Comparison of ENCODE assay signal across 9 cellular contexts in genomic region chr2:46988733-46989481, GRCh38. TPM values are rescaled to one million over a fixed set of nuclear protein-coding genes. Genes with fewer than 3 reads are reported as not detected.
DNase-seq lines count a peak whose midpoint lies in the region; ATAC-seq and TF ChIP-seq lines count a peak whose summit lies in the region.
"Had no signal": no experiment of that assay in that cellular context is flagged by ENCODE, and none has a peak within 500 bp of the region (broad histone marks: within the 10 kb centered on the region; RNA-seq: fewer than 3 reads in every experiment).

No MANE protein-coding gene starts in this region.

- WGBS in GM23248 (ENCODE audit: low coverage in 1 of 2, low lambda C conversion rate in 2 of 2, missing lambda C conversion rate in 2 of 2), 2 experiments = 52 to 65% methylated on average over 9 to 10 of the region's 10 CpGs
- 45 to 56% (median 49%) methylated on average over 10 of the region's 10 CpGs for WGBS in heart left ventricle, 4 donors
- WGBS in psoas muscle, 3 donors = 21 to 36% (median 24%) methylated on average over 10 of the region's 10 CpGs

- ATAC-seq in heart left ventricle (peak; percentile 8 to 32 (median 26)), psoas muscle (peak in 3 of 4 donors; percentile 18 to 45 (median 23)), foreskin keratinocyte (no peak)
- no peak for ATAC-seq in stimulated activated naive B cell treated with anti-CD40 and anti-IgM and Interleukin-4, amounts not matched to agents 10 μg/mL and 1 μg/mL and 100 μg/mL, for 72 hours (replicated peaks)

- H3K9me3 ChIP-seq in GM23248 (ENCODE audit: low read depth) (no peaks in the 10 kb centered on the region), WERI-Rb-1 (ENCODE audit: severe bottlenecking) (no peaks in the 10 kb centered on the region), heart left ventricle (no peaks in the 10 kb centered on the region), psoas muscle (no peaks in the 10 kb centered on the region)

- H3K4me1 Mint-ChIP-seq in stimulated activated naive B cell treated with anti-CD40 and anti-IgM and Interleukin-4, amounts not matched to agents 10 μg/mL and 1 μg/mL and 100 μg/mL, for 72 hours = peaks cover 43 to 52% of the 10 kb centered on the region in 2 donors

- H3K79me2 ChIP-seq in GM23248 (ENCODE audit: insufficient read depth) = peaks cover 72% of the 10 kb centered on the region

- H3K9me2 ChIP-seq in GM23248 (ENCODE audit: insufficient read depth) = no peaks in the 10 kb centered on the region

- peak; percentile 88 for TF ChIP-seq CTCF in WERI-Rb-1 (IDR thresholded peaks at IDR 0.05; ENCODE audit: low read depth, low read length)
- peak in 4 of 12 donors; percentile 10 to 36 (median 20) for TF ChIP-seq CTCF in heart left ventricle (IDR thresholded peaks at IDR 0.05)
- no peak for TF ChIP-seq CTCF in psoas muscle (IDR thresholded peaks at IDR 0.05)
- TF ChIP-seq CTCF in foreskin keratinocyte (conservative IDR thresholded peaks at IDR 0.05) = no peak

- H3K27me3 ChIP-seq in GM23248 (replicated peaks; ENCODE audit: insufficient read depth) = no peaks in the 10 kb centered on the region
- no peaks in the 10 kb centered on the region for H3K27me3 ChIP-seq in WERI-Rb-1 (ENCODE audit: insufficient read depth, low read depth, severe bottlenecking)
- H3K27me3 ChIP-seq in heart left ventricle = no peaks in the 10 kb centered on the region
- H3K27me3 ChIP-seq in psoas muscle (ENCODE audit: insufficient read depth in 3 of 3, low read length in 2 of 3) = no peaks in the 10 kb centered on the region
- no peaks in the 10 kb centered on the region for H3K27me3 ChIP-seq in foreskin keratinocyte

- DNase-seq in GM23248 (no peak), WERI-Rb-1 (peak; percentile 81), heart left ventricle (peak in 2 of 5 donors; percentile 57 to 65), psoas muscle (peak in 1 of 2 donors; percentile 65), NCI-H2029 (lab: John Stamatoyannopoulos, UW) (no peak), GM19238 (ENCODE audit: insufficient read length, low spot score) (no peak), foreskin keratinocyte (no peak)
- no peak for DNase-seq in stimulated activated naive B cell treated with anti-CD40 and anti-IgM and Interleukin-4, amounts not matched to agents 10 μg/mL and 1 μg/mL and 100 μg/mL, for 72 hours
- DNase-seq: NCI-H774 had no signal

- H3F3A ChIP-seq in GM23248 (ENCODE audit: insufficient read depth) = peaks cover 34% of the 10 kb centered on the region

- intact Hi-C loops in heart left ventricle (cut with DNase I) = loop anchor here in 3 of 10 donors (1.0 to 2.0 kb wide), 3 partner anchors 44 to 334 kb away; no protein-coding TSS in a partner anchor
- intact Hi-C loops in psoas muscle (cut with DNase I) = no loop called here

- H3K36me3 ChIP-seq in GM23248 (ENCODE audit: low read depth) = peaks cover 27% of the 10 kb centered on the region; the same call in 1 of the 2 replicates
- no peaks in the 10 kb centered on the region for H3K36me3 ChIP-seq in WERI-Rb-1
- peaks cover 0 to 29% (median 5%) of the 10 kb centered on the region in 9 donors for H3K36me3 ChIP-seq in heart left ventricle
- peaks cover 0 to 7% of the 10 kb centered on the region in 2 donors for H3K36me3 ChIP-seq in psoas muscle (ENCODE audit: insufficient read depth in 1 of 2, low read depth in 1 of 2)

- no peak overlapping the region for H3K4me2 ChIP-seq in GM23248 (ENCODE audit: unreplicated experiment)

- peaks cover 24 to 52% of the 10 kb centered on the region in 2 donors for H3K36me3 Mint-ChIP-seq in stimulated activated naive B cell treated with anti-CD40 and anti-IgM and Interleukin-4, amounts not matched to agents 10 μg/mL and 1 μg/mL and 100 μg/mL, for 72 hours

- no peaks in the 10 kb centered on the region for H4K20me1 ChIP-seq in GM23248 (ENCODE audit: insufficient read depth)

- H3K4me1 ChIP-seq in GM23248 (ENCODE audit: insufficient read depth) (peaks cover 39% of the 10 kb centered on the region), heart left ventricle (peaks cover 10 to 69% (median 54%) of the 10 kb centered on the region in 12 donors), psoas muscle (peaks cover 46% of the 10 kb centered on the region), foreskin keratinocyte (peaks cover 22% of the 10 kb centered on the region)

- H2AFZ ChIP-seq in GM23248 = no peak overlapping the region

- no peak overlapping the region for H3K4me3 Mint-ChIP-seq in stimulated activated naive B cell treated with anti-CD40 and anti-IgM and Interleukin-4, amounts not matched to agents 10 μg/mL and 1 μg/mL and 100 μg/mL, for 72 hours

- TF ChIP-seq POLR2A in heart left ventricle (IDR thresholded peaks at IDR 0.05) = no peak

- H3K27ac Mint-ChIP-seq in stimulated activated naive B cell treated with anti-CD40 and anti-IgM and Interleukin-4, amounts not matched to agents 10 μg/mL and 1 μg/mL and 100 μg/mL, for 72 hours = no peak overlapping the region

- peak overlapping the region; percentile 13; the same call in 1 of the 2 replicates for H3K9ac ChIP-seq in GM23248

- no peaks in the 10 kb centered on the region for H3K27me3 Mint-ChIP-seq in stimulated activated naive B cell treated with anti-CD40 and anti-IgM and Interleukin-4, amounts not matched to agents 10 μg/mL and 1 μg/mL and 100 μg/mL, for 72 hours

- no peak overlapping the region for H3K4me3 ChIP-seq in GM23248
- no peak overlapping the region for H3K4me3 ChIP-seq in WERI-Rb-1 (ENCODE audit: low read depth, low read length)
- H3K4me3 ChIP-seq in heart left ventricle = no peak overlapping the region
- no peak overlapping the region for H3K4me3 ChIP-seq in psoas muscle

- H3K9me3 Mint-ChIP-seq in stimulated activated naive B cell treated with anti-CD40 and anti-IgM and Interleukin-4, amounts not matched to agents 10 μg/mL and 1 μg/mL and 100 μg/mL, for 72 hours = no peaks in the 10 kb centered on the region

- 0 out of 2 replicates have a peak overlapping the region, but pooled peaks have one; percentile 4 for H3K27ac ChIP-seq in GM23248
- H3K27ac ChIP-seq in WERI-Rb-1 = peak overlapping the region; percentile 43
- peak overlapping the region in 11 of 12 donors; percentile 11 to 85 (median 56) for H3K27ac ChIP-seq in heart left ventricle
- H3K27ac ChIP-seq in psoas muscle = peak overlapping the region; percentile 55
- no peak overlapping the region for H3K27ac ChIP-seq in foreskin keratinocyte

- in situ Hi-C loops in GM23248 (cut with MboI) = no loop called here

RNA-seq across cellular contexts. Expression of gene TTC7A, which starts 47.9 kb away (rescaled TPM):
- 51.2 and 61.1 TPM in 2 replicates for total RNA-seq in GM23248 (2014; rRNA removed; shearing (Covaris generic))
- polyA plus RNA-seq in GM23248 (2016; fragmentation: Nextera tagmentation; extraction: Ambion mirVana) = 16.1 and 17.7 TPM in 2 replicates
- total RNA-seq in heart left ventricle = 10 to 100 TPM in 2 of 9 donors, 1 to 10 TPM in 7; 5.6 to 18.5 (median 8.1) TPM
- 1 to 10 TPM; 7.2 TPM for polyA plus RNA-seq in heart left ventricle
- total RNA-seq in psoas muscle = 1 to 10 TPM; 3.6 to 5.9 (median 4.0) TPM
- 1 to 10 TPM; 1.7 to 2.7 (median 2.2) TPM for polyA plus RNA-seq in psoas muscle
- total RNA-seq in foreskin keratinocyte = 18.2 and 19.5 TPM in 2 replicates
- polyA plus RNA-seq in foreskin keratinocyte = 11.2 and 11.9 TPM in 2 replicates

Comparison
In these comparisons a context has a peak if more than half of its experiments do, and no peak if none do; other contexts are left out.
1. ATAC-seq: peak in heart left ventricle (4 of 4) and psoas muscle (3 of 4); none in foreskin keratinocyte (single experiment) and stimulated activated naive B cell treated with anti-CD40 and anti-IgM and Interleukin-4, amounts not matched to agents 10 μg/mL and 1 μg/mL and 100 μg/mL, for 72 hours (0 of 2).